1 cellular context compared by ENCODE assay signal in genomic region chr4:154490589-154491340, GRCh38.
A peak's percentile ranks its signal among the peaks of the same experiment; 100 is the strongest.
TF ChIP-seq lines count a peak whose summit lies in the region.

No MANE protein-coding gene starts in this region.

TF ChIP-seq in WTC11, 78 proteins besides CTCF, POLR2A, EP300 and RAD21 (continued from another document):
- TF ChIP-seq MLX (CRISPR knock-in tag; IDR thresholded peaks at IDR 0.05) (0 out of 2 replicates have a peak, but pooled peaks have one; percentile 67), E2F1 (CRISPR knock-in tag; IDR thresholded peaks at IDR 0.05) (peak; percentile 94), PREB (CRISPR knock-in tag; IDR thresholded peaks at IDR 0.05; ENCODE audit: borderline replicate concordance) (peak; percentile 82; the same call in 1 of the 2 replicates), SMAD3 (CRISPR knock-in tag; IDR thresholded peaks at IDR 0.05; ENCODE audit: borderline replicate concordance) (peak; percentile 93), TCF7 (CRISPR knock-in tag; IDR thresholded peaks at IDR 0.05; ENCODE audit: low read depth) (peak; percentile 98), ZBTB21 (CRISPR knock-in tag; IDR thresholded peaks at IDR 0.05; ENCODE audit: borderline replicate concordance) (peak; percentile 74), FOXK1 (CRISPR knock-in tag; IDR thresholded peaks at IDR 0.05) (peak; percentile 92), RELA (CRISPR knock-in tag; IDR thresholded peaks at IDR 0.05; ENCODE audit: borderline replicate concordance) (peak; percentile 98), TP53 (CRISPR knock-in tag; IDR thresholded peaks at IDR 0.05) (peak; percentile 97), MYBL2 (CRISPR knock-in tag; IDR thresholded peaks at IDR 0.05) (peak; percentile 94), ELF4 (CRISPR knock-in tag; IDR thresholded peaks at IDR 0.05; ENCODE audit: low read depth) (peak; percentile 85), FOXJ3 (CRISPR knock-in tag; IDR thresholded peaks at IDR 0.05; ENCODE audit: borderline replicate concordance) (peak; percentile 89; the same call in 1 of the 2 replicates), TEAD1 (CRISPR knock-in tag; IDR thresholded peaks at IDR 0.05) (peak; percentile 98), SP1 (CRISPR knock-in tag; conservative IDR thresholded peaks at IDR 0.05) (0 out of 2 replicates have a peak, but pooled peaks have one; percentile 22), OVOL2 (CRISPR knock-in tag; IDR thresholded peaks at IDR 0.05; ENCODE audit: borderline replicate concordance) (no peak), NFATC4 (CRISPR knock-in tag; IDR thresholded peaks at IDR 0.05) (no peak), ZNF138 (CRISPR knock-in tag; conservative IDR thresholded peaks at IDR 0.05) (peak; percentile 71), ZNF263 (CRISPR knock-in tag; IDR thresholded peaks at IDR 0.05; ENCODE audit: low read depth) (peak; percentile 72), JUN (CRISPR knock-in tag; IDR thresholded peaks at IDR 0.05) (peak; percentile 97), ZBTB43 (CRISPR knock-in tag; IDR thresholded peaks at IDR 0.05) (peak; percentile 96), ATF2 (CRISPR knock-in tag; IDR thresholded peaks at IDR 0.05; ENCODE audit: borderline replicate concordance, low read depth) (peak; percentile 95), HMGXB4 (CRISPR knock-in tag; IDR thresholded peaks at IDR 0.05) (peak; percentile 62; the same call in 1 of the 2 replicates), NR2C2 (CRISPR knock-in tag; IDR thresholded peaks at IDR 0.05) (peak; percentile 86), E2F4 (CRISPR knock-in tag; IDR thresholded peaks at IDR 0.05; ENCODE audit: borderline replicate concordance, low read depth) (peak; percentile 92), CREM (CRISPR knock-in tag; IDR thresholded peaks at IDR 0.05) (peak; percentile 73; the same call in 1 of the 2 replicates), TEAD4 (CRISPR knock-in tag; IDR thresholded peaks at IDR 0.05) (peak; percentile 98)
- TF ChIP-seq, protein P1, sequence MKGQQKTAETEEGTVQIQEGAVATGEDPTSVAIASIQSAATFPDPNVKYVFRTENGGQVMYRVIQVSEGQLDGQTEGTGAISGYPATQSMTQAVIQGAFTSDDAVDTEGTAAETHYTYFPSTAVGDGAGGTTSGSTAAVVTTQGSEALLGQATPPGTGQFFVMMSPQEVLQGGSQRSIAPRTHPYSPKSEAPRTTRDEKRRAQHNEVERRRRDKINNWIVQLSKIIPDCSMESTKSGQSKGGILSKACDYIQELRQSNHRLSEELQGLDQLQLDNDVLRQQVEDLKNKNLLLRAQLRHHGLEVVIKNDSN (CRISPR knock-in tag; IDR thresholded peaks at IDR 0.05) = peak; percentile 83
- TF ChIP-seq, protein P2, sequence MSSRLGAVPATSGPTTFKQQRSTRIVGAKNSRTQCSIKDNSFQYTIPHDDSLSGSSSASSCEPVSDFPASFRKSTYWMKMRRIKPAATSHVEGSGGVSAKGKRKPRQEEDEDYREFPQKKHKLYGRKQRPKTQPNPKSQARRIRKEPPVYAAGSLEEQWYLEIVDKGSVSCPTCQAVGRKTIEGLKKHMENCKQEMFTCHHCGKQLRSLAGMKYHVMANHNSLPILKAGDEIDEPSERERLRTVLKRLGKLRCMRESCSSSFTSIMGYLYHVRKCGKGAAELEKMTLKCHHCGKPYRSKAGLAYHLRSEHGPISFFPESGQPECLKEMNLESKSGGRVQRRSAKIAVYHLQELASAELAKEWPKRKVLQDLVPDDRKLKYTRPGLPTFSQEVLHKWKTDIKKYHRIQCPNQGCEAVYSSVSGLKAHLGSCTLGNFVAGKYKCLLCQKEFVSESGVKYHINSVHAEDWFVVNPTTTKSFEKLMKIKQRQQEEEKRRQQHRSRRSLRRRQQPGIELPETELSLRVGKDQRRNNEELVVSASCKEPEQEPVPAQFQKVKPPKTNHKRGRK (CRISPR knock-in tag; IDR thresholded peaks at IDR 0.05; ENCODE audit: borderline replicate concordance) = no peak
- TF ChIP-seq, protein P3, sequence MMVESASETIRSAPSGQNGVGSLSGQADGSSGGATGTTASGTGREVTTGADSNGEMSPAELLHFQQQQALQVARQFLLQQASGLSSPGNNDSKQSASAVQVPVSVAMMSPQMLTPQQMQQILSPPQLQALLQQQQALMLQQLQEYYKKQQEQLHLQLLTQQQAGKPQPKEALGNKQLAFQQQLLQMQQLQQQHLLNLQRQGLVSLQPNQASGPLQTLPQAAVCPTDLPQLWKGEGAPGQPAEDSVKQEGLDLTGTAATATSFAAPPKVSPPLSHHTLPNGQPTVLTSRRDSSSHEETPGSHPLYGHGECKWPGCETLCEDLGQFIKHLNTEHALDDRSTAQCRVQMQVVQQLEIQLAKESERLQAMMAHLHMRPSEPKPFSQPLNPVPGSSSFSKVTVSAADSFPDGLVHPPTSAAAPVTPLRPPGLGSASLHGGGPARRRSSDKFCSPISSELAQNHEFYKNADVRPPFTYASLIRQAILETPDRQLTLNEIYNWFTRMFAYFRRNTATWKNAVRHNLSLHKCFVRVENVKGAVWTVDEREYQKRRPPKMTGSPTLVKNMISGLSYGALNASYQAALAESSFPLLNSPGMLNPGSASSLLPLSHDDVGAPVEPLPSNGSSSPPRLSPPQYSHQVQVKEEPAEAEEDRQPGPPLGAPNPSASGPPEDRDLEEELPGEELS (CRISPR knock-in tag; IDR thresholded peaks at IDR 0.05) = peak; percentile 97
TF ChIP-seq in WTC11: peak in this region for 49.
